Comparison of ENCODE assay signal across 21 cellular contexts in the genomic region with DNA sequence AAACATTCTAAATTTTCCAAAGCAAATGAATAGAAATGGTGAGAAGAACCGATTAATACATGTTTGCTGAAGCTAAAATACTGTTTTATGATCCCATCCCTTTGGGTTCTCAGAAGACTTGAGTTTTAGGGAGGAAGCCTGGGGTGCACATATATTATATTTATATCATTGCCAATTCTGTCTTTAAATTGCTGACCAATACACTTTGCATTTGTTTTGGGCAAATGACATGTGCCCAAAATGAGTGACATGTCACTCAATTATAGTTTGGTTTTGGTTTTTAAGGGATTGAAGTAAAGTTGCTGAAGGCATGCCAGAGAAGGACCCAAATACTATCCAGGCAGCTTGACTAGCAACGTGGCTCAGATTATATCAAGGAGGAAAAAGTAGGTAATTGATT. TPM values are rescaled to one million over a fixed set of nuclear protein-coding genes. Genes with fewer than 3 reads are reported as not detected.
DNase-seq lines count a peak whose midpoint lies in the region; TF ChIP-seq lines count a peak whose summit lies in the region.
"Had no signal": no experiment of that assay in that cellular context is flagged by ENCODE, and none has a peak within 500 bp of the region (broad histone marks: within the 10 kb centered on the region; RNA-seq: fewer than 3 reads in every experiment).

No MANE protein-coding gene starts in this region.

- H3K4me3 ChIP-seq in breast epithelium, result no peak overlapping the region
- H3K4me3 ChIP-seq in mammary epithelial cell (replicated peaks in 1 of 3; ENCODE audit: insufficient read depth in 1 of 3, low read depth in 2 of 3, low read length in 3 of 3), result no peak overlapping the region
- H3K4me3 ChIP-seq in ACC112 (ENCODE audit: low read depth, low read length), result no peak overlapping the region
- no peak overlapping the region for H3K4me3 ChIP-seq in SJCRH30
- H3K4me3 ChIP-seq in neutrophil (ENCODE audit: low read depth in 1 of 2, low read length in 1 of 2), result no peak overlapping the region
- no peak overlapping the region for H3K4me3 ChIP-seq in SK-N-SH (ENCODE audit: low read depth in 2 of 2, low read length in 1 of 2)
- H3K4me3 ChIP-seq: BLaER1, GM12878, GM23338 had no signal

- H2AFZ ChIP-seq in mammary epithelial cell (ENCODE audit: low read depth, low read length) (no peak overlapping the region), ACC112 (ENCODE audit: low read length, unreplicated experiment) (no peak overlapping the region), SK-N-SH (ENCODE audit: low read depth) (no peak overlapping the region)
- H2AFZ ChIP-seq: GM23338 had no signal

- no peak for TF ChIP-seq RAD21 in SK-N-SH (IDR thresholded peaks at IDR 0.05; ENCODE audit: low read length)

- dilution Hi-C loops in mammary epithelial cell (cut with HindIII; ENCODE audit: low sequenced_read_pairs), result no loop called here

- H3K9ac ChIP-seq in mammary epithelial cell (ENCODE audit: insufficient read depth, low read length) (no peak overlapping the region), SK-N-SH (no peak overlapping the region)
- H3K9ac ChIP-seq: BLaER1 had no signal

- H3K27me3 ChIP-seq in breast epithelium, result no peaks in the 10 kb centered on the region
- no peaks in the 10 kb centered on the region for H3K27me3 ChIP-seq in mammary epithelial cell (ENCODE audit: insufficient read depth, low read length)
- H3K27me3 ChIP-seq in ACC112 (ENCODE audit: insufficient read depth, low read length), result no peaks in the 10 kb centered on the region
- H3K27me3 ChIP-seq in SJCRH30, result no peaks in the 10 kb centered on the region
- no peaks in the 10 kb centered on the region for H3K27me3 ChIP-seq in neutrophil
- H3K27me3 ChIP-seq in SK-N-SH (ENCODE audit: insufficient read depth), result no peaks in the 10 kb centered on the region

- DNase-seq in breast epithelium (ENCODE audit: low spot score in 2 of 2), result no peak
- DNase-seq in mammary epithelial cell, result no peak
- no peak for DNase-seq in SJCRH30
- DNase-seq in NOMO-1 (lab: John Stamatoyannopoulos, UW; ENCODE audit: unreplicated experiment in 2 of 2), result no peak
- no peak for DNase-seq in NCI-H1092 (lab: John Stamatoyannopoulos, UW)
- DNase-seq in SK-N-SH, result no peak
- DNase-seq: 8988T; Caco-2; CD4-positive, CD25-positive, alpha-beta regulatory T cell; CD8-positive, alpha-beta T cell; DMS79; EL; GDM1; H9; HFFc6 had no signal

- H3K36me3 ChIP-seq in breast epithelium (no peaks in the 10 kb centered on the region), mammary epithelial cell (ENCODE audit: insufficient read depth, low read length) (no peaks in the 10 kb centered on the region), ACC112 (ENCODE audit: insufficient read depth, low read length) (no peaks in the 10 kb centered on the region), SJCRH30 (no peaks in the 10 kb centered on the region), neutrophil (no peaks in the 10 kb centered on the region), SK-N-SH (replicated peaks in 1 of 2; ENCODE audit: control insufficient read depth in 1 of 2, insufficient read depth in 2 of 2, low read length in 1 of 2) (no peaks in the 10 kb centered on the region)
- H3K36me3 ChIP-seq: BLaER1 had no signal

- TF ChIP-seq POLR2A in breast epithelium (IDR thresholded peaks at IDR 0.05), result no peak

- in situ Hi-C loops in mammary epithelial cell (cut with MboI; ENCODE audit: low sequenced_read_pairs in 2 of 2), result no loop called here

- H3K79me2 ChIP-seq in mammary epithelial cell (ENCODE audit: insufficient read depth, low read length) (no peaks in the 10 kb centered on the region), ACC112 (ENCODE audit: control insufficient read depth, insufficient read depth, low read length, unreplicated experiment) (peaks cover 3% of the 10 kb centered on the region), SK-N-SH (ENCODE audit: insufficient read depth) (no peaks in the 10 kb centered on the region)

- no peak overlapping the region for H3K4me2 ChIP-seq in mammary epithelial cell (ENCODE audit: insufficient read depth, low read depth, low read length)
- H3K4me2 ChIP-seq in SK-N-SH, result no peak overlapping the region
- H3K4me2 ChIP-seq: BLaER1 had no signal

- H4K20me1 ChIP-seq in mammary epithelial cell (ENCODE audit: insufficient read depth, low read length), result no peaks in the 10 kb centered on the region
- no peaks in the 10 kb centered on the region for H4K20me1 ChIP-seq in SK-N-SH (ENCODE audit: insufficient read depth)
- H4K20me1 ChIP-seq: BLaER1 had no signal

- CTCF ChIA-PET in mammary epithelial cell (lab: Charles Lee; ENCODE audit: low non-redundant PET), result no interaction called here
- CTCF ChIA-PET in SK-N-SH (lab: Yijun Ruan, JAX), result interaction anchor here (1.9 kb wide), 1 partner anchor 9 kb away, joined by 7 read pairs; no protein-coding TSS in a partner anchor

- H3K9me3 ChIP-seq in breast epithelium, result no peaks in the 10 kb centered on the region
- no peaks in the 10 kb centered on the region for H3K9me3 ChIP-seq in mammary epithelial cell (replicated peaks; ENCODE audit: insufficient read depth, low read length)
- H3K9me3 ChIP-seq in SJCRH30 (replicated peaks), result no peaks in the 10 kb centered on the region
- no peaks in the 10 kb centered on the region for H3K9me3 ChIP-seq in neutrophil
- H3K9me3 ChIP-seq in SK-N-SH, result no peaks in the 10 kb centered on the region
- H3K9me3 ChIP-seq: Caco-2 had no signal

- no peaks in the 10 kb centered on the region for H3F3A ChIP-seq in SK-N-SH (replicated peaks; ENCODE audit: insufficient read depth)

- intact Hi-C loops in breast epithelium (cut with DNase I; ENCODE audit: low total_unique reads) (no loop called here), mammary epithelial cell (cut with micrococcal nuclease) (no loop called here)

- BruUV-seq in mammary epithelial cell (replicated peaks; lab: Mats Ljungman, UMichigan), result no TSS peak

- no peak for TF ChIP-seq CTCF in breast epithelium (IDR thresholded peaks at IDR 0.05)
- no peak for TF ChIP-seq CTCF in mammary epithelial cell (conservative IDR thresholded peaks at IDR 0.05 in 1 of 2, IDR thresholded peaks at IDR 0.05 in 1 of 2; ENCODE audit: extremely low read depth in 1 of 2, insufficient read depth in 1 of 2, low read depth in 1 of 2, low read length in 2 of 2)
- no peak for TF ChIP-seq CTCF in neutrophil (IDR thresholded peaks at IDR 0.05)
- no peak for TF ChIP-seq CTCF in SK-N-SH (IDR thresholded peaks at IDR 0.05)

- H3K4me1 ChIP-seq in breast epithelium (peaks cover 0 to 4% of the 10 kb centered on the region in 2 donors), mammary epithelial cell (ENCODE audit: insufficient read depth, low read length) (peaks cover 5% of the 10 kb centered on the region), ACC112 (ENCODE audit: control insufficient read depth, insufficient read depth, low read length, unreplicated experiment) (peaks cover 41% of the 10 kb centered on the region), SJCRH30 (peaks cover 24% of the 10 kb centered on the region), neutrophil (ENCODE audit: control insufficient read depth in 1 of 2, insufficient read depth in 1 of 2, low read depth in 1 of 2, low read length in 1 of 2) (peaks cover 49 to 55% of the 10 kb centered on the region in 2 experiments), SK-N-SH (ENCODE audit: control insufficient read depth in 1 of 2, insufficient read depth in 2 of 2, low read depth in 1 of 2, low read length in 1 of 2) (peaks cover 0 to 9% of the 10 kb centered on the region in 2 experiments; a peak in 2 of 4 replicates)

- WGBS in mammary epithelial cell (ENCODE audit: low coverage, missing lambda C conversion rate), result 62% methylated on average over 2 of the region's 2 CpGs
- WGBS in SK-N-SH (ENCODE audit: low lambda C conversion rate), result 27% methylated on average over 2 of the region's 2 CpGs

- H3K27ac ChIP-seq in breast epithelium (peak overlapping the region; percentile 8 to 98), mammary epithelial cell (ENCODE audit: insufficient read depth, low read depth, low read length) (no peak overlapping the region), ACC112 (ENCODE audit: low read depth, low read length) (0 out of 2 replicates have a peak overlapping the region, but pooled peaks have one; percentile 83), SJCRH30 (peak overlapping the region; percentile 50), neutrophil (peak overlapping the region; percentile 97), SK-N-SH (ENCODE audit: low read depth in 2 of 2, low read length in 1 of 2) (no peak overlapping the region)
- H3K27ac ChIP-seq: BLaER1, C4-2B had no signal

- POLR2A ChIA-PET in SK-N-SH (lab: Yijun Ruan, JAX), result interaction anchor here (1.7 kb wide), 1 partner anchor 9 kb away, joined by 5 read pairs; no protein-coding TSS in a partner anchor

- no peaks in the 10 kb centered on the region for H3K9me2 ChIP-seq in SK-N-SH

- no peak for TF ChIP-seq EP300 in SK-N-SH (IDR thresholded peaks at IDR 0.05; ENCODE audit: borderline replicate concordance in 1 of 2, low read depth in 1 of 2, low read length in 1 of 2)

TF ChIP-seq in SK-N-SH, 30 proteins besides CTCF, POLR2A, EP300 and RAD21:
- no peak for TF ChIP-seq GABPA (IDR thresholded peaks at IDR 0.05; ENCODE audit: low read depth)
- no peak for TF ChIP-seq EZH2phosphoT487 (IDR thresholded peaks at IDR 0.05; ENCODE audit: borderline replicate concordance, low read depth)
- no peak for TF ChIP-seq JUND (IDR thresholded peaks at IDR 0.05)
- TF ChIP-seq NRF1 (IDR thresholded peaks at IDR 0.05; ENCODE audit: low read depth, low read length), result no peak
- no peak for TF ChIP-seq FOXJ3 (CRISPR knock-in tag; IDR thresholded peaks at IDR 0.05)

RNA-seq across cellular contexts. Expression of gene SP3, which starts 50.3 kb away (rescaled TPM):
- total RNA-seq in breast epithelium (100 to 1,000 TPM; 104 to 174 (median 134) TPM), mammary epithelial cell (10 to 100 TPM; 64.1 to 79.5 TPM)
- polyA plus RNA-seq in mammary epithelial cell (28.5 TPM), SK-N-SH (2012; rRNA removed) (23.1 and 28.9 TPM in 2 replicates)
- polyA minus RNA-seq in mammary epithelial cell, result 87.4 TPM
- total RNA-seq in SJCRH30 (2014; rRNA removed; shearing (Covaris generic)), result 133 and 148 TPM in 2 replicates
- polyA plus RNA-seq in SK-N-SH (2012; cell fraction: cytosol; rRNA removed), result 25.0 and 30.2 TPM in 2 replicates
- polyA plus RNA-seq in SK-N-SH (2012; cell fraction: nucleus; rRNA removed), result 12.7 and 27.2 TPM in 2 replicates

Comparison
In these comparisons a context has a peak if more than half of its experiments do, and no peak if none do; other contexts are left out.
1. H3K27ac ChIP-seq: peak in breast epithelium (2 of 2), ACC112 (single experiment), SJCRH30 (single experiment) and neutrophil (single experiment); none in mammary epithelial cell (single experiment) and SK-N-SH (0 of 2).